1 cellular context compared by ENCODE assay signal in genomic region chr9:35111006-35111933, GRCh38.
TF ChIP-seq lines count a peak whose summit lies in the region.

No MANE protein-coding gene starts in this region.

TF ChIP-seq in HEK293T, 16 proteins besides CTCF, POLR2A, EP300 and RAD21 (continued from another document):
- TF ChIP-seq HDGF (IDR thresholded peaks at IDR 0.05; ENCODE audit: borderline replicate concordance) = no peak
- TF ChIP-seq LEF1 (IDR thresholded peaks at IDR 0.05; ENCODE audit: borderline replicate concordance) = no peak
- TF ChIP-seq SUZ12 (IDR thresholded peaks at IDR 0.05) = no peak
- TF ChIP-seq ARNT (IDR thresholded peaks at IDR 0.05) = no peak
- no peak for TF ChIP-seq NFRKB (IDR thresholded peaks at IDR 0.05)
- no peak for TF ChIP-seq BHLHE40 (IDR thresholded peaks at IDR 0.05; ENCODE audit: borderline replicate concordance)
- TF ChIP-seq ZNF384 (IDR thresholded peaks at IDR 0.05) = no peak
- TF ChIP-seq, protein P1, sequence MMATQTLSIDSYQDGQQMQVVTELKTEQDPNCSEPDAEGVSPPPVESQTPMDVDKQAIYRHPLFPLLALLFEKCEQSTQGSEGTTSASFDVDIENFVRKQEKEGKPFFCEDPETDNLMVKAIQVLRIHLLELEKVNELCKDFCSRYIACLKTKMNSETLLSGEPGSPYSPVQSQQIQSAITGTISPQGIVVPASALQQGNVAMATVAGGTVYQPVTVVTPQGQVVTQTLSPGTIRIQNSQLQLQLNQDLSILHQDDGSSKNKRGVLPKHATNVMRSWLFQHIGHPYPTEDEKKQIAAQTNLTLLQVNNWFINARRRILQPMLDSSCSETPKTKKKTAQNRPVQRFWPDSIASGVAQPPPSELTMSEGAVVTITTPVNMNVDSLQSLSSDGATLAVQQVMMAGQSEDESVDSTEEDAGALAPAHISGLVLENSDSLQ (IDR thresholded peaks at IDR 0.05) = no peak
- no peak for TF ChIP-seq FOXM1 (IDR thresholded peaks at IDR 0.05; ENCODE audit: borderline replicate concordance)
- no peak for TF ChIP-seq L3MBTL2 (conservative IDR thresholded peaks at IDR 0.05)
- TF ChIP-seq CTBP1 (IDR thresholded peaks at IDR 0.05; ENCODE audit: borderline replicate concordance) = no peak
- no peak for TF ChIP-seq FOXK2 (IDR thresholded peaks at IDR 0.05)
